12 cellular contexts compared by ENCODE assay signal in the genomic region with DNA sequence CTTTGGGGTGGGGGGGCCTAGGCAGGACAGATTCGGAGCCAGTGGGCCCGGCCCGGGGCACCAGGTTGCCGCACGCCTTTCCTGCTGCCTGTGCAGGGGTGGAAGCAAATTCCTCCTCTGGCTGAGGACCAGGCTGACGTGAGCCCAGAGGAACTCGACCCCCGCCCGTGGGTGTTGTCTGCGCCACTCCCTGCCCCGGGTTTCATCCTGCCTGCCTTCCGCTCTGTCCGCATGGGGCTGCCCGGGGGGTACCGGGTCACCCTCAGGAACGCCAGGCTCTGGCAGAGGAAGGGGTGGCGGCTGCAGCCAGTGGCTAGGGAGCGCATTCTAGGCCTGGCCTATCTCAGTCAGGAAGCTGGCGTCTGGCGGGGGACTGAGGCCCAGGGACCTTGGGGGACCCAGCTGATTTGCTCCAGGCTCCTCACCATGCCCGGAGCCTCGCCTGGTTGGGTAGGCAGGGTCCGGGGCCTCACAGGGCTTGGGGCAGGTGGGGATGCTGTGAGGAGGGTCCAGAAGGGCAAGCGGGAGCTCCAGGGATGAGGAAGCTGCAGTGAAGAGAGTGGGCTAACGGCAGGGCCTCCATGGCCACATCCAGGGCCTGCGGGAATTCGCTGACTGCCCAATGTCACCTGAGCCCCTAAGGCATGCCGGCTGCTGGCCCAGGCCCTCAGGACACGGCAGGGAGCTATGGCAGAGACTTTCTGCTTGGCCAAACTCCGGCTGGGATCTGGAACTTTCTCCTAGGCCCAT. TPM values are rescaled to one million over a fixed set of nuclear protein-coding genes. Genes with fewer than 3 reads are reported as not detected.
DNase-seq lines count a peak whose midpoint lies in the region; ATAC-seq and TF ChIP-seq lines count a peak whose summit lies in the region.
"Had no signal": no experiment of that assay in that cellular context is flagged by ENCODE, and none has a peak within 500 bp of the region (broad histone marks: within the 10 kb centered on the region; RNA-seq: fewer than 3 reads in every experiment).

No MANE protein-coding gene starts in this region.

- H3K27me3 Mint-ChIP-seq in CD4-positive, alpha-beta memory T cell = no peaks in the 10 kb centered on the region
- H3K27me3 Mint-ChIP-seq in activated naive CD8-positive, alpha-beta T cell treated with anti-CD3 and anti-CD28 coated beads, Interleukin-2, amount 50 U/mL, for 24 hours = no peaks in the 10 kb centered on the region

- H3K4me3 ChIP-seq in CD4-positive, alpha-beta memory T cell (ENCODE audit: low read length in 2 of 2) = no peak overlapping the region
- H3K4me3 ChIP-seq in heart left ventricle (peak overlapping the region in 2 of 12 donors; percentile 2 to 4), parathyroid adenoma (ENCODE audit: low read depth, low read length) (no peak overlapping the region), aorta (ENCODE audit: low read length in 2 of 2) (no peak overlapping the region)
- H3K4me3 ChIP-seq: SJSA1 had no signal

- CTCF ChIA-PET in CD4-positive, alpha-beta memory T cell (lab: Charles Lee; ENCODE audit: partially characterized antibody) = interaction anchor here (1.3 to 5.1 kb wide), 2 partner anchors 32 kb away, joined by 3 to 66 read pairs; no protein-coding TSS in a partner anchor

- no peaks in the 10 kb centered on the region for H3K36me3 ChIP-seq in CD4-positive, alpha-beta memory T cell (ENCODE audit: insufficient read depth, low read length)
- H3K36me3 ChIP-seq in heart left ventricle (peaks cover 0 to 2% (median 0%) of the 10 kb centered on the region in 9 donors), parathyroid adenoma (ENCODE audit: control insufficient read depth, insufficient read depth, low read length) (no peaks in the 10 kb centered on the region), aorta (ENCODE audit: control insufficient read depth in 1 of 2, insufficient read depth in 2 of 2, low read length in 1 of 2) (no peaks in the 10 kb centered on the region)

- peaks cover 17 to 57% (median 33%) of the 10 kb centered on the region in 4 donors for H3K4me1 Mint-ChIP-seq in CD4-positive, alpha-beta memory T cell
- peaks cover 34% of the 10 kb centered on the region for H3K4me1 Mint-ChIP-seq in activated naive CD8-positive, alpha-beta T cell treated with anti-CD3 and anti-CD28 coated beads, Interleukin-2, amount 50 U/mL, for 24 hours

- no peaks in the 10 kb centered on the region for H3K27me3 ChIP-seq in CD4-positive, alpha-beta memory T cell (ENCODE audit: insufficient read depth, low read length)
- H3K27me3 ChIP-seq in heart left ventricle (peaks cover 0 to 24% (median 0%) of the 10 kb centered on the region in 9 donors), parathyroid adenoma (ENCODE audit: control insufficient read depth, insufficient read depth, low read length) (no peaks in the 10 kb centered on the region), aorta (ENCODE audit: control insufficient read depth in 1 of 2, insufficient read depth in 2 of 2, low read length in 1 of 2) (no peaks in the 10 kb centered on the region)
- H3K27me3 ChIP-seq: SJSA1 had no signal

- intact Hi-C loops in CD4-positive, alpha-beta memory T cell (cut with micrococcal nuclease) = loop anchor here (10.0 kb wide), 1 partner anchor 398 kb away; no protein-coding TSS in a partner anchor
- intact Hi-C loops in heart left ventricle (cut with DNase I) = loop anchor here in 3 of 10 donors (2.0 kb wide), 2 partner anchors 14 to 22 kb away; a partner anchor contains a TSS
- intact Hi-C loops in aorta (cut with DNase I) = loop anchor here in 1 of 2 donors (10.0 kb wide), 1 partner anchor 378 kb away; no protein-coding TSS in a partner anchor

- H3K79me2 ChIP-seq in parathyroid adenoma = no peaks in the 10 kb centered on the region

- no peaks in the 10 kb centered on the region for H3K9me3 Mint-ChIP-seq in CD4-positive, alpha-beta memory T cell
- no peaks in the 10 kb centered on the region for H3K9me3 Mint-ChIP-seq in activated naive CD8-positive, alpha-beta T cell treated with anti-CD3 and anti-CD28 coated beads, Interleukin-2, amount 50 U/mL, for 24 hours
- H3K9me3 Mint-ChIP-seq: activated T-cell treated with anti-CD3 and anti-CD28 coated beads, Interleukin-2, amount 50 U/mL, for 72 hours had no signal

- TF ChIP-seq CTCF in heart left ventricle (IDR thresholded peaks at IDR 0.05) = no peak
- no peak for TF ChIP-seq CTCF in parathyroid adenoma (IDR thresholded peaks at IDR 0.05)

- no peak overlapping the region for H3K9ac ChIP-seq in parathyroid adenoma

- POLR2A ChIA-PET in CD4-positive, alpha-beta memory T cell (lab: Charles Lee; ENCODE audit: partially characterized antibody) = interaction anchor here (1.7 to 3.9 kb wide), 2 partner anchors 12 to 20 kb away, joined by 4 to 26 read pairs; no protein-coding TSS in a partner anchor

- TF ChIP-seq POLR2A in heart left ventricle (IDR thresholded peaks at IDR 0.05) = peak in 1 of 2 donors; percentile 14

- peaks cover 38% of the 10 kb centered on the region for H3K4me1 ChIP-seq in CD4-positive, alpha-beta memory T cell (ENCODE audit: insufficient read depth, low read length)
- H3K4me1 ChIP-seq in heart left ventricle = peaks cover 0 to 60% (median 43%) of the 10 kb centered on the region in 12 donors
- no peaks in the 10 kb centered on the region for H3K4me1 ChIP-seq in parathyroid adenoma
- no peaks in the 10 kb centered on the region for H3K4me1 ChIP-seq in aorta (ENCODE audit: control insufficient read depth in 1 of 2, insufficient read depth in 2 of 2, low read length in 2 of 2)

- H3K36me3 Mint-ChIP-seq in CD4-positive, alpha-beta memory T cell = peaks cover 0 to 4% of the 10 kb centered on the region in 2 donors
- no peaks in the 10 kb centered on the region for H3K36me3 Mint-ChIP-seq in activated naive CD8-positive, alpha-beta T cell treated with anti-CD3 and anti-CD28 coated beads, Interleukin-2, amount 50 U/mL, for 24 hours (ENCODE audit: low read depth)

- no peaks in the 10 kb centered on the region for H3K9me3 ChIP-seq in CD4-positive, alpha-beta memory T cell (ENCODE audit: control insufficient read depth in 1 of 2, low read length in 2 of 2)
- no peaks in the 10 kb centered on the region for H3K9me3 ChIP-seq in heart left ventricle
- H3K9me3 ChIP-seq in parathyroid adenoma (ENCODE audit: control insufficient read depth, low read length) = no peaks in the 10 kb centered on the region
- H3K9me3 ChIP-seq in aorta (ENCODE audit: control insufficient read depth, low read length) = no peaks in the 10 kb centered on the region
- H3K9me3 ChIP-seq: SJSA1 had no signal

- peak overlapping the region in 4 of 7 donors; percentile 15 to 99 (median 76) for H3K27ac Mint-ChIP-seq in CD4-positive, alpha-beta memory T cell
- H3K27ac Mint-ChIP-seq in activated naive CD8-positive, alpha-beta T cell treated with anti-CD3 and anti-CD28 coated beads, Interleukin-2, amount 50 U/mL, for 24 hours = peak overlapping the region; percentile 96
- H3K27ac Mint-ChIP-seq: activated T-cell treated with anti-CD3 and anti-CD28 coated beads, Interleukin-2, amount 50 U/mL, for 72 hours had no signal

- no peak overlapping the region for H3K4me3 Mint-ChIP-seq in CD4-positive, alpha-beta memory T cell
- H3K4me3 Mint-ChIP-seq in activated naive CD8-positive, alpha-beta T cell treated with anti-CD3 and anti-CD28 coated beads, Interleukin-2, amount 50 U/mL, for 24 hours = no peak overlapping the region

- H3K27ac ChIP-seq in CD4-positive, alpha-beta memory T cell (ENCODE audit: low read depth, low read length) = no peak overlapping the region
- peak overlapping the region; percentile 64 to 100 (median 88) for H3K27ac ChIP-seq in heart left ventricle
- peak overlapping the region; percentile 54 for H3K27ac ChIP-seq in parathyroid adenoma
- no peak overlapping the region for H3K27ac ChIP-seq in aorta (ENCODE audit: low read depth in 1 of 2, low read length in 2 of 2)
- H3K27ac ChIP-seq: C4-2B, SJSA1 had no signal

- WGBS in heart left ventricle, 4 donors = 35 to 50% (median 44%) methylated on average over 14 to 30 of the region's 30 CpGs
- WGBS in aorta, 2 donors = 50 to 53% methylated on average over 30 of the region's 30 CpGs

- peak in 1 of 5 donors; percentile 44 for DNase-seq in CD4-positive, alpha-beta memory T cell
- no peak for DNase-seq in activated naive CD8-positive, alpha-beta T cell treated with anti-CD3 and anti-CD28 coated beads, Interleukin-2, amount 50 U/mL, for 24 hours
- DNase-seq in heart left ventricle = peak; percentile 63 to 85 (median 79)
- DNase-seq in SHP77 treated with DMSO at 0.1 percent for 48 hours (lab: John Stamatoyannopoulos, UW) = no peak
- no peak for DNase-seq in effector CD4-positive, alpha-beta T cell
- no peak for DNase-seq in NCI-H2107 treated with DMSO at 0.1 percent for 48 hours (lab: John Stamatoyannopoulos, UW; ENCODE audit: unreplicated experiment)
- no peak for DNase-seq in aorta
- DNase-seq: activated T-cell treated with anti-CD3 and anti-CD28 coated beads, Interleukin-2, amount 50 U/mL, for 72 hours; hypothalamus had no signal

- no peak overlapping the region for H2AFZ ChIP-seq in parathyroid adenoma

- no peak for ATAC-seq in activated naive CD8-positive, alpha-beta T cell treated with anti-CD3 and anti-CD28 coated beads, Interleukin-2, amount 50 U/mL, for 24 hours
- peak in 1 of 4 donors; percentile 12 for ATAC-seq in heart left ventricle
- ATAC-seq in aorta (ENCODE audit: low FRiP score) = no peak
- ATAC-seq: activated T-cell treated with anti-CD3 and anti-CD28 coated beads, Interleukin-2, amount 50 U/mL, for 72 hours had no signal

- H3K4me2 ChIP-seq in parathyroid adenoma (ENCODE audit: low read length) = no peak overlapping the region

RNA-seq across cellular contexts. Expression of a gene that starts 2.4 kb away (rescaled TPM):
- 10 to 100 TPM; 10.9 to 12.0 TPM for total RNA-seq in CD4-positive, alpha-beta memory T cell
- 1 to 10 TPM; 1.3 to 2.9 TPM for polyA plus RNA-seq in CD4-positive, alpha-beta memory T cell
- 10 to 100 TPM in 7 of 9 donors, 1 to 10 TPM in 2; 8.7 to 18.6 (median 12.3) TPM for total RNA-seq in heart left ventricle
- 10 to 100 TPM in 1 of 2 donors, 1 to 10 TPM in 1; 4.8 to 11.3 TPM for polyA plus RNA-seq in heart left ventricle
- 10 to 100 TPM in 1 of 2 donors, 1 to 10 TPM in 1; 7.8 to 11.1 TPM for total RNA-seq in aorta
- polyA plus RNA-seq in aorta = 1 to 10 TPM in 1 of 2 donors, under 1 TPM in 1; 0.95 to 1.8 TPM

RNA-seq across cellular contexts. Expression of a gene that starts 13.4 kb away (rescaled TPM):
- under 1 TPM; 0.61 to 0.80 TPM for total RNA-seq in CD4-positive, alpha-beta memory T cell
- not detected for polyA plus RNA-seq in CD4-positive, alpha-beta memory T cell
- total RNA-seq in heart left ventricle (1 to 10 TPM in 3 of 9 donors, under 1 TPM in 6; 0.40 to 3.8 (median 0.88) TPM), aorta (1 to 10 TPM; 4.3 to 4.5 TPM)
- polyA plus RNA-seq in heart left ventricle (under 1 TPM; 0.61 to 0.78 TPM), aorta (under 1 TPM; 0.50 to 0.87 TPM)

RNA-seq across cellular contexts. Expression of a gene that starts 23.1 kb away (rescaled TPM):
- 100 to 1,000 TPM; 179 to 185 TPM for total RNA-seq in CD4-positive, alpha-beta memory T cell
- polyA plus RNA-seq in CD4-positive, alpha-beta memory T cell = 100 to 1,000 TPM; 382 to 488 TPM
- 100 to 1,000 TPM; 142 to 290 (median 169) TPM for total RNA-seq in heart left ventricle
- polyA plus RNA-seq in heart left ventricle = 100 to 1,000 TPM; 231 to 358 TPM
- 100 to 1,000 TPM; 247 to 248 TPM for total RNA-seq in aorta
- 100 to 1,000 TPM; 660 to 973 TPM for polyA plus RNA-seq in aorta

RNA-seq across cellular contexts. Expression of a gene that starts 44.7 kb away (rescaled TPM):
- total RNA-seq in CD4-positive, alpha-beta memory T cell = 10 to 100 TPM; 76.0 to 91.4 TPM
- polyA plus RNA-seq in CD4-positive, alpha-beta memory T cell = 1 to 10 TPM in 1 of 2 donors, under 1 TPM in 1; 0.19 to 3.5 TPM
- total RNA-seq in heart left ventricle = 100 to 1,000 TPM; 238 to 460 (median 354) TPM
- 100 to 1,000 TPM; 155 to 524 TPM for polyA plus RNA-seq in heart left ventricle
- 10 to 100 TPM in 1 of 2 donors, 1 to 10 TPM in 1; 5.9 to 19.3 TPM for total RNA-seq in aorta
- 1 to 10 TPM; 2.0 to 6.9 TPM for polyA plus RNA-seq in aorta

RNA-seq across cellular contexts. Expression of a gene that starts 54.1 kb away (rescaled TPM):
- 10 to 100 TPM; 57.8 to 64.5 TPM for total RNA-seq in CD4-positive, alpha-beta memory T cell
- polyA plus RNA-seq in CD4-positive, alpha-beta memory T cell = 100 to 1,000 TPM; 108 to 157 TPM
- 100 to 1,000 TPM in 2 of 9 donors, 10 to 100 TPM in 7; 35.5 to 125 (median 51.2) TPM for total RNA-seq in heart left ventricle
- polyA plus RNA-seq in heart left ventricle = 100 to 1,000 TPM in 1 of 2 donors, 10 to 100 TPM in 1; 81.5 to 141 TPM
- total RNA-seq in aorta = 10 to 100 TPM; 27.4 to 35.4 TPM
- 100 to 1,000 TPM in 1 of 2 donors, 10 to 100 TPM in 1; 41.8 to 152 TPM for polyA plus RNA-seq in aorta

Comparison
In these comparisons a context has a peak if more than half of its experiments do, and no peak if none do; other contexts are left out.
1. DNase-seq: peak in heart left ventricle (5 of 5); none in activated naive CD8-positive, alpha-beta T cell treated with anti-CD3 and anti-CD28 coated beads, Interleukin-2, amount 50 U/mL, for 24 hours (single experiment), SHP77 treated with DMSO at 0.1 percent for 48 hours (single experiment), effector CD4-positive, alpha-beta T cell (single experiment), NCI-H2107 treated with DMSO at 0.1 percent for 48 hours (single experiment) and aorta (0 of 2).
2. H3K27ac ChIP-seq: peak in heart left ventricle (12 of 12) and parathyroid adenoma (single experiment); none in CD4-positive, alpha-beta memory T cell (single experiment) and aorta (0 of 2).